22 cellular contexts compared by ENCODE assay signal in the genomic region with DNA sequence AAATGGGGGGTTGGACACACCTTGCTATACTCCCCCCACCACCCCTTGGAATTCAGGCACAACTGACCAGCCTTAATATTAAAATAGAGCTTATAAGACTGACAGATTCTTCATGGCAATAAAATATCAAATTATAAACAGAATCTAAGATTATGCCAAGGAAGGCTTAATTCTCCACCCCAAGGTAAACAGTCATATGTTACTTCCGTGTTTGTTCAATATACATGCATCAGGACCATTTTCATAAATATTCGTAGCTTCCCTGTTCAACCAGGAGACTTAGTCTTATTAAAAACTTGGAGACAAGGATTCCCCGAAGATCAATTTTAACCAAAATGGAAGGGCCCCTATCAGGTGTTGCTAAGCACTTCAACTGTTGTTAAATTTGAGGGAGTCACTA.
"Had no signal": no experiment of that assay in that cellular context is flagged by ENCODE, and none has a peak within 500 bp of the region (broad histone marks: within the 10 kb centered on the region; RNA-seq: fewer than 3 reads in every experiment).

No MANE protein-coding gene starts in this region.

- DNase-seq: colonic mucosa; cortex of kidney; effector CD8-positive, alpha-beta T cell; effector memory CD8-positive, alpha-beta T cell; foreskin keratinocyte; heart left ventricle; hypothalamus; immature natural killer cell; islet precursor cell; kidney; kidney glomerular epithelial cell; left lung; left ventricle myocardium superior; lower lobe of right lung; mesenchymal stem cell; midbrain; naive B cell; naive thymus-derived CD8-positive, alpha-beta T cell had no signal

- H3K4me3 ChIP-seq: colonic mucosa, esophagus muscularis mucosa, gastroesophageal sphincter, heart left ventricle, hepatocyte, left lung, lower lobe of right lung had no signal

- H3K36me3 ChIP-seq: colonic mucosa, esophagus muscularis mucosa, gastroesophageal sphincter, heart left ventricle, left lung, lower lobe of right lung had no signal

- H3K79me2 ChIP-seq: hepatocyte had no signal

- H3K9me3 ChIP-seq: colonic mucosa, esophagus muscularis mucosa, gastroesophageal sphincter, heart left ventricle, left lung, lower lobe of right lung had no signal

- H3K4me3 Mint-ChIP-seq: dendritic cell treated with granulocyte-macrophage colony-stimulating factor and Interleukin-4, amounts not matched to agents 40 ng/mL and 50 ng/mL, for 4 days; effector memory CD8-positive, alpha-beta T cell; immature natural killer cell; naive B cell; naive thymus-derived CD8-positive, alpha-beta T cell had no signal

- H3K4me1 ChIP-seq: colonic mucosa, esophagus muscularis mucosa, foreskin keratinocyte, gastroesophageal sphincter, heart left ventricle, left lung, lower lobe of right lung had no signal

- H3K36me3 Mint-ChIP-seq: immature natural killer cell; naive B cell; naive thymus-derived CD8-positive, alpha-beta T cell had no signal

- H3K27ac Mint-ChIP-seq: dendritic cell treated with granulocyte-macrophage colony-stimulating factor and Interleukin-4, amounts not matched to agents 40 ng/mL and 50 ng/mL, for 4 days; effector memory CD8-positive, alpha-beta T cell; immature natural killer cell; naive B cell; naive thymus-derived CD8-positive, alpha-beta T cell had no signal

- H3K27me3 ChIP-seq: colonic mucosa, hepatocyte had no signal

- H3K4me1 Mint-ChIP-seq: immature natural killer cell; naive B cell; naive thymus-derived CD8-positive, alpha-beta T cell had no signal

- H3K27ac ChIP-seq: colonic mucosa, esophagus muscularis mucosa, foreskin keratinocyte, gastroesophageal sphincter, heart left ventricle, left lung, lower lobe of right lung had no signal

- H3K9me3 Mint-ChIP-seq: dendritic cell treated with granulocyte-macrophage colony-stimulating factor and Interleukin-4, amounts not matched to agents 40 ng/mL and 50 ng/mL, for 4 days; effector memory CD8-positive, alpha-beta T cell; immature natural killer cell; naive thymus-derived CD8-positive, alpha-beta T cell had no signal

- H3K4me2 ChIP-seq: hepatocyte had no signal
